Comparison of ENCODE assay signal across 8 cellular contexts in genomic region chr22:38704568-38705234, GRCh38. TPM values are rescaled to one million over a fixed set of nuclear protein-coding genes. Genes with fewer than 3 reads are reported as not detected.
DNase-seq lines count a peak whose midpoint lies in the region; ATAC-seq lines count a peak whose summit lies in the region.

No MANE protein-coding gene starts in this region.

- H3K27me3 Mint-ChIP-seq in activated CD4-positive, alpha-beta T cell treated with anti-CD3 and anti-CD28 coated beads, Interleukin-2, amount 10 ng/mL, durations not matched to agents 24 days and 14 days: peaks cover 4% of the 10 kb centered on the region
- no peaks in the 10 kb centered on the region for H3K27me3 Mint-ChIP-seq in activated T-helper 17 cell treated with anti-CD3 and anti-CD28 coated beads, Interleukin-2, amount 50 U/mL, for 72 hours

- H3K27me3 ChIP-seq in iPS-18a (ENCODE audit: control insufficient read depth, insufficient read depth, low read length): no peaks in the 10 kb centered on the region

- ATAC-seq in activated T-helper 17 cell treated with anti-CD3 and anti-CD28 coated beads, Interleukin-2, amount 50 U/mL, for 72 hours (replicated peaks): no peak
- no peak for ATAC-seq in GM21619 (IDR thresholded peaks at IDR 0.05; ENCODE audit: unreplicated experiment)
- no peak for ATAC-seq in HG02885 (IDR thresholded peaks at IDR 0.05; ENCODE audit: poor library complexity, unreplicated experiment)
- ATAC-seq in GM19328 (IDR thresholded peaks at IDR 0.05; ENCODE audit: unreplicated experiment): no peak

- DNase-seq in activated CD4-positive, alpha-beta T cell treated with anti-CD3 and anti-CD28 coated beads, Interleukin-2, amount 10 ng/mL, durations not matched to agents 24 days and 14 days: no peak
- DNase-seq in activated CD4-positive, alpha-beta T cell treated with anti-CD3 and anti-CD28 coated beads for 48 hours: no peak
- no peak for DNase-seq in substantia nigra (lab: John Stamatoyannopoulos, UW)

- peak overlapping the region; percentile 81 for H3K4me3 Mint-ChIP-seq in activated CD4-positive, alpha-beta T cell treated with anti-CD3 and anti-CD28 coated beads, Interleukin-2, amount 10 ng/mL, durations not matched to agents 24 days and 14 days
- peak overlapping the region; percentile 98 for H3K4me3 Mint-ChIP-seq in activated T-helper 17 cell treated with anti-CD3 and anti-CD28 coated beads, Interleukin-2, amount 50 U/mL, for 72 hours

- H3K27ac Mint-ChIP-seq in activated CD4-positive, alpha-beta T cell treated with anti-CD3 and anti-CD28 coated beads, Interleukin-2, amount 10 ng/mL, durations not matched to agents 24 days and 14 days: peak overlapping the region; percentile 98
- H3K27ac Mint-ChIP-seq in activated T-helper 17 cell treated with anti-CD3 and anti-CD28 coated beads, Interleukin-2, amount 50 U/mL, for 72 hours: peak overlapping the region; percentile 90

- H3K36me3 Mint-ChIP-seq in activated CD4-positive, alpha-beta T cell treated with anti-CD3 and anti-CD28 coated beads, Interleukin-2, amount 10 ng/mL, durations not matched to agents 24 days and 14 days (ENCODE audit: low read depth): peaks cover 35% of the 10 kb centered on the region
- H3K36me3 Mint-ChIP-seq in activated T-helper 17 cell treated with anti-CD3 and anti-CD28 coated beads, Interleukin-2, amount 50 U/mL, for 72 hours (ENCODE audit: low read depth): peaks cover 52% of the 10 kb centered on the region

- H3K27ac ChIP-seq in iPS-18a (ENCODE audit: low read length) (peak overlapping the region; percentile 86), substantia nigra (ENCODE audit: low read depth, low read length, poor library complexity, severe bottlenecking) (peak overlapping the region; percentile 73)

- peaks cover 31% of the 10 kb centered on the region for H3K4me1 ChIP-seq in iPS-18a (ENCODE audit: control insufficient read depth, low read depth, low read length)

- H3K9ac ChIP-seq in iPS-18a (ENCODE audit: low read length): peak overlapping the region; percentile 66

- H3K9me3 Mint-ChIP-seq in activated CD4-positive, alpha-beta T cell treated with anti-CD3 and anti-CD28 coated beads, Interleukin-2, amount 10 ng/mL, durations not matched to agents 24 days and 14 days: no peaks in the 10 kb centered on the region
- no peaks in the 10 kb centered on the region for H3K9me3 Mint-ChIP-seq in activated T-helper 17 cell treated with anti-CD3 and anti-CD28 coated beads, Interleukin-2, amount 50 U/mL, for 72 hours

- H3K36me3 ChIP-seq in iPS-18a (ENCODE audit: control insufficient read depth, low read depth, low read length): peaks cover 3% of the 10 kb centered on the region

- H3K4me1 Mint-ChIP-seq in activated CD4-positive, alpha-beta T cell treated with anti-CD3 and anti-CD28 coated beads, Interleukin-2, amount 10 ng/mL, durations not matched to agents 24 days and 14 days: peaks cover 53% of the 10 kb centered on the region
- H3K4me1 Mint-ChIP-seq in activated T-helper 17 cell treated with anti-CD3 and anti-CD28 coated beads, Interleukin-2, amount 50 U/mL, for 72 hours: peaks cover 27% of the 10 kb centered on the region

- no peaks in the 10 kb centered on the region for H3K9me3 ChIP-seq in iPS-18a (ENCODE audit: control insufficient read depth, low read depth, low read length)

- intact Hi-C loops in activated CD4-positive, alpha-beta T cell treated with anti-CD3 and anti-CD28 coated beads, Interleukin-2, amount 10 ng/mL, durations not matched to agents 24 days and 14 days (cut with micrococcal nuclease): loop anchor here (1.0 to 10.0 kb wide), 3 partner anchors 50 to 410 kb away; partner anchors contain the start of gene DDX17

- peak overlapping the region; percentile 54 for H3K4me3 ChIP-seq in iPS-18a (ENCODE audit: low read length)

RNA-seq across cellular contexts. Expression of gene GTPBP1, which starts 1.0 kb away (rescaled TPM):
- total RNA-seq in activated CD4-positive, alpha-beta T cell treated with anti-CD3 and anti-CD28 coated beads, Interleukin-2, amount 10 ng/mL, durations not matched to agents 24 days and 14 days: 102 and 103 TPM in 2 replicates
- total RNA-seq in activated T-helper 17 cell treated with anti-CD3 and anti-CD28 coated beads, Interleukin-2, amount 50 U/mL, for 72 hours: 10 to 100 TPM; 70.6 to 92.3 TPM

RNA-seq across cellular contexts. Expression of gene JOSD1, which starts 4.0 kb away (rescaled TPM):
- 90.4 and 93.8 TPM in 2 replicates for total RNA-seq in activated CD4-positive, alpha-beta T cell treated with anti-CD3 and anti-CD28 coated beads, Interleukin-2, amount 10 ng/mL, durations not matched to agents 24 days and 14 days
- total RNA-seq in activated T-helper 17 cell treated with anti-CD3 and anti-CD28 coated beads, Interleukin-2, amount 50 U/mL, for 72 hours: 100 to 1,000 TPM in 1 of 2 donors, 10 to 100 TPM in 1; 80.1 to 104 TPM

RNA-seq across cellular contexts. Expression of gene TOMM22, which starts 22.9 kb away (rescaled TPM):
- total RNA-seq in activated CD4-positive, alpha-beta T cell treated with anti-CD3 and anti-CD28 coated beads, Interleukin-2, amount 10 ng/mL, durations not matched to agents 24 days and 14 days: 169 and 172 TPM in 2 replicates
- 100 to 1,000 TPM in 1 of 2 donors, 10 to 100 TPM in 1; 59.9 to 138 TPM for total RNA-seq in activated T-helper 17 cell treated with anti-CD3 and anti-CD28 coated beads, Interleukin-2, amount 50 U/mL, for 72 hours

RNA-seq across cellular contexts. Expression of gene CBY1, which starts 48.3 kb away (rescaled TPM):
- 8.4 and 13.3 TPM in 2 replicates for total RNA-seq in activated CD4-positive, alpha-beta T cell treated with anti-CD3 and anti-CD28 coated beads, Interleukin-2, amount 10 ng/mL, durations not matched to agents 24 days and 14 days
- total RNA-seq in activated T-helper 17 cell treated with anti-CD3 and anti-CD28 coated beads, Interleukin-2, amount 50 U/mL, for 72 hours: 10 to 100 TPM; 10.4 to 11.5 TPM

RNA-seq across cellular contexts. Expression of gene FAM227A, which starts 48.5 kb away (rescaled TPM):
- 0.30 and 0.71 TPM in 2 replicates for total RNA-seq in activated CD4-positive, alpha-beta T cell treated with anti-CD3 and anti-CD28 coated beads, Interleukin-2, amount 10 ng/mL, durations not matched to agents 24 days and 14 days
- total RNA-seq in activated T-helper 17 cell treated with anti-CD3 and anti-CD28 coated beads, Interleukin-2, amount 50 U/mL, for 72 hours: under 1 TPM; 0.45 to 0.63 TPM
